ENCODE assay signal across 13 cellular contexts in the genomic region with DNA sequence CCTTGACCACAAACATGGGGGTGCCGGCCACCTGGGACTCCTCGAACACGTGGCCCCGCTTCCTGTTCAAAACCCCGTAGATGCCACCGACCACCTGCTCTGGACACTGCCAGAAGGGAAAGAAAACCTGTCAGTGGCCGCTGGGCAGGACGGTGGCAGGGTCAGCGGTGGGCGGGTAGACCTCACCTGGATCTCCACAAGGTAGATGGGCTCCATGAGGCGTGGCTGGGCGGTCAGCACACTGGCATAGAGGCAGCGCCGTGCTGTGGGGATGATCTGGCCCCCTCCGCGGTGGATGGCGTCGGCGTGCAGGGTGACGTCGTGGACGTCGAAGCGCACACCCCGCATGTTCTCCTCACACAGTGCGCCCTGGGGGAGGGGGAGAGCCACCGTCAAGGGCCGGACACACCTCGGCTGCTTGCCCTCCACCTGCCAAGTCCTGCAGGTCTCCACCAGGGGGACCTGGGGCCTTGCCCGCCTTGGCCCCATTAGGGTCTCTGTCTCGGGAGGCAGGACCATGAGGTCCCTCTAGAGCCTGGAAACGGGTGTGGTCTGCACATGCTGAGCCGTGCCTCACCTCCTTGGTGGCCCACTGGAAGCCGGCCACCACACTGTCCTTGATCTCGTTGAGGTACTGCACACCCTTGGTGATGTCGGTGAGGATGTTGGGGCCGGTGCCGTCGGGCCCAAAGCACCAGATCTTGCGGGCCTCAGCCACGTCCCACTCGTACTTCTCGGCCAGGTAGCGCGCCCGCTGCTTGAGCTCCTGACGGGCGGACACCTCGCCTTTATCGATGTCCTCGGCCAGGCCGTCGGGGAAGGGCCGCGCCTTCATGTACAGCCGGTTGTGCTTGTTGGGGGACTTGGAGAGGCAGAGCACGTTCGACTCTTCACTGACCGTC. TPM values are rescaled to one million over a fixed set of nuclear protein-coding genes. Genes with fewer than 3 reads are reported as not detected.
DNase-seq lines count a peak whose midpoint lies in the region; ATAC-seq and TF ChIP-seq lines count a peak whose summit lies in the region.
"Had no signal": no experiment of that assay in that cellular context is flagged by ENCODE, and none has a peak within 500 bp of the region (broad histone marks: within the 10 kb centered on the region; RNA-seq: fewer than 3 reads in every experiment).

No MANE protein-coding gene starts in this region.

- no peak for ATAC-seq in GM21423 (IDR thresholded peaks at IDR 0.05; ENCODE audit: unreplicated experiment)

- TF ChIP-seq CTCF in kidney epithelial cell (IDR thresholded peaks at IDR 0.05; ENCODE audit: insufficient read depth, low read length, poor library complexity, severe bottlenecking), result peak; percentile 24

- DNase-seq in stimulated activated CD4-positive, alpha-beta T cell treated with anti-CD3 and anti-CD28 coated beads, Interleukin-15, amount 100 ng/mL, for 24 hours, result peak; percentile 26
- DNase-seq in stimulated activated CD4-positive, alpha-beta T cell treated with anti-CD3 and anti-CD28 coated beads, Interleukin-4, amount 100 ng/mL, for 1 hour, result no peak
- peak; percentile 33 to 43 for DNase-seq in activated T-cell treated with anti-CD3 and anti-CD28 coated beads, Interleukin-2, amount 50 U/mL, for 48 hours
- DNase-seq in kidney epithelial cell (ENCODE audit: low read depth), result no peak
- DNase-seq in medulla oblongata (ENCODE audit: extremely low spot score), result no peak
- DNase-seq in NCI-H1694 treated with DMSO at 0.1 percent for 48 hours (lab: John Stamatoyannopoulos, UW), result no peak
- no peak for DNase-seq in activated effector memory CD4-positive, alpha-beta T cell treated with anti-CD3 and anti-CD28 coated beads, Interleukin-2, amount 50 U/mL, for 16 hours
- DNase-seq: NK-92 treated with Interleukin-12 subunit alpha and Interleukin-12 subunit beta, amount 100 ng/mL, for 24 hours had no signal

- no peaks in the 10 kb centered on the region for H3K27me3 ChIP-seq in kidney epithelial cell (ENCODE audit: control insufficient read depth, insufficient read depth, low read length)
- H3K27me3 ChIP-seq: ascending aorta had no signal

- H3K4me3 ChIP-seq in kidney epithelial cell (ENCODE audit: low read depth, low read length), result no peak overlapping the region
- H3K4me3 ChIP-seq: ascending aorta had no signal

- H3K36me3 ChIP-seq in kidney epithelial cell (ENCODE audit: control insufficient read depth, insufficient read depth, low read length), result peaks cover 20% of the 10 kb centered on the region

RNA-seq across cellular contexts. Expression of a gene that starts 6.6 kb away (rescaled TPM):
- total RNA-seq in kidney epithelial cell, result 155 and 199 TPM in 2 replicates

RNA-seq across cellular contexts. Expression of a gene that starts 7.8 kb away (rescaled TPM):
- total RNA-seq in kidney epithelial cell, result 3,492 and 3,925 TPM in 2 replicates

RNA-seq across cellular contexts. Expression of a gene that starts 30.0 kb away (rescaled TPM):
- 38.1 and 43.7 TPM in 2 replicates for total RNA-seq in kidney epithelial cell

RNA-seq across cellular contexts. Expression of a gene that starts 44.6 kb away (rescaled TPM):
- total RNA-seq in kidney epithelial cell, result not detected in 2 replicates
- total RNA-seq: ascending aorta; CD8-positive, alpha-beta memory T cell; frontal cortex; natural killer cell treated with Interleukin-12 subunit alpha and Interleukin-12 subunit beta and Interleukin-15 and Interleukin-18, amount 100 ng/mL, for 72 hours had no signal

Comparison
In these comparisons a context has a peak if more than half of its experiments do, and no peak if none do; other contexts are left out.
1. DNase-seq: peak in stimulated activated CD4-positive, alpha-beta T cell treated with anti-CD3 and anti-CD28 coated beads, Interleukin-15, amount 100 ng/mL, for 24 hours (single experiment) and activated T-cell treated with anti-CD3 and anti-CD28 coated beads, Interleukin-2, amount 50 U/mL, for 48 hours (2 of 2); none in stimulated activated CD4-positive, alpha-beta T cell treated with anti-CD3 and anti-CD28 coated beads, Interleukin-4, amount 100 ng/mL, for 1 hour (single experiment), kidney epithelial cell (single experiment), medulla oblongata (single experiment), NCI-H1694 treated with DMSO at 0.1 percent for 48 hours (single experiment) and activated effector memory CD4-positive, alpha-beta T cell treated with anti-CD3 and anti-CD28 coated beads, Interleukin-2, amount 50 U/mL, for 16 hours (single experiment).